8 cellular contexts compared by ENCODE assay signal in genomic region chr1:20485527-20486456, GRCh38. TPM values are rescaled to one million over a fixed set of nuclear protein-coding genes. Genes with fewer than 3 reads are reported as not detected.
DNase-seq lines count a peak whose midpoint lies in the region; ATAC-seq, FAIRE-seq and TF ChIP-seq lines count a peak whose summit lies in the region.

TSS of gene CAMK2N1 (minus strand) at chr1:20486210. CDS start at chr1:20485379, 831 bp downstream.

- peak; percentile 76 for DNase-seq in HEK293T (ENCODE audit: extremely low spot score)
- DNase-seq in T-helper 2 cell treated with Interferon-gamma antibody and Interleukin-4, amounts not matched to agents 5 μg/mL and 100 μg/mL, for 36 hours (ENCODE audit: low spot score) = peak; percentile 30
- peak; percentile 66 to 91 (median 86) for DNase-seq in K562 (ENCODE audit: extremely low read depth in 1 of 4, low spot score in 3 of 4)
- peak in 48 of 51 donors; percentile 43 to 91 (median 78) for DNase-seq in hypothalamus (lab: John Stamatoyannopoulos, UW)
- peak; percentile 76 to 83 for DNase-seq in psoas muscle
- DNase-seq in GM19240 (ENCODE audit: insufficient read length, low spot score) = no peak

- no TSS peak for BruUV-seq in K562 (replicated peaks; lab: Mats Ljungman, UMichigan)

- no peak for TF ChIP-seq EP300 in K562 (IDR thresholded peaks at IDR 0.05; ENCODE audit: low read length)

- H3K4me1 ChIP-seq in ACC112 (ENCODE audit: control insufficient read depth, insufficient read depth, low read length, unreplicated experiment) = peaks cover 20% of the 10 kb centered on the region
- peaks cover 0 to 35% of the 10 kb centered on the region in 2 experiments; a peak in 3 of 5 replicates for H3K4me1 ChIP-seq in K562 (replicated peaks in 1 of 2; ENCODE audit: control insufficient read depth in 2 of 2, insufficient read depth in 2 of 2, low read length in 2 of 2)
- peaks cover 11% of the 10 kb centered on the region for H3K4me1 ChIP-seq in psoas muscle

- in situ Hi-C loops in K562 (cut with MboI) = no loop called here

- H3K9me3 ChIP-seq in K562 (replicated peaks; ENCODE audit: control insufficient read depth, insufficient read depth, low read depth, low read length) (no peaks in the 10 kb centered on the region; the same call in 1 of the 2 replicates), psoas muscle (no peaks in the 10 kb centered on the region)

- H3K36me3 Mint-ChIP-seq in T-helper 2 cell treated with Interferon-gamma antibody and Interleukin-4, amounts not matched to agents 5 μg/mL and 100 μg/mL, for 36 hours (ENCODE audit: low read depth) = no peaks in the 10 kb centered on the region

- no peaks in the 10 kb centered on the region for H3K9me1 ChIP-seq in K562 (ENCODE audit: control insufficient read depth, insufficient read depth, low read length)

- peak within 1 kb of the TSS; percentile 97 for H2AFZ ChIP-seq in ACC112 (ENCODE audit: low read length, unreplicated experiment)
- peak within 1 kb of the TSS; percentile 87 for H2AFZ ChIP-seq in K562 (ENCODE audit: low read depth, low read length)

- H4K20me1 ChIP-seq in K562 (replicated peaks; ENCODE audit: control insufficient read depth, insufficient read depth, low read length) = peaks cover 6% of the 10 kb centered on the region

- H3K27me3 ChIP-seq in ACC112 (ENCODE audit: insufficient read depth, low read length) (no peaks in the 10 kb centered on the region), K562 (ENCODE audit: control insufficient read depth in 2 of 2, insufficient read depth in 2 of 2, low read length in 2 of 2) (peaks cover 28 to 67% of the 10 kb centered on the region in 2 experiments), psoas muscle (ENCODE audit: insufficient read depth in 3 of 3, low read length in 2 of 3) (peaks cover 0 to 63% (median 20%) of the 10 kb centered on the region in 3 donors)

- ATAC-seq in K562 (peak; percentile 87), psoas muscle (peak; percentile 41 to 77 (median 64)), HG02798 (IDR thresholded peaks at IDR 0.05; ENCODE audit: poor library complexity, unreplicated experiment) (no peak)

- H3K27ac ChIP-seq in ACC112 (ENCODE audit: low read depth, low read length) (peak within 1 kb of the TSS; percentile 72), K562 (ENCODE audit: extremely low read depth, low read depth, low read length) (peak within 1 kb of the TSS; percentile 51; the same call in 1 of the 3 replicates), psoas muscle (peak within 1 kb of the TSS; percentile 3)

- no peak for TF ChIP-seq CTCF in K562 (IDR thresholded peaks at IDR 0.05 in 2 of 3, conservative IDR thresholded peaks at IDR 0.05 in 1 of 3; ENCODE audit: insufficient read depth in 2 of 3, low read depth in 1 of 3, low read length in 3 of 3)
- TF ChIP-seq CTCF in psoas muscle (IDR thresholded peaks at IDR 0.05) = no peak

- H3K4me3 ChIP-seq in ACC112 (ENCODE audit: low read depth, low read length) (peak within 1 kb of the TSS; percentile 88), K562 (peak within 1 kb of the TSS; percentile 49), psoas muscle (peak within 1 kb of the TSS; percentile 68)

- peak; percentile 63 for FAIRE-seq in K562 (lab: Jason Lieb, UNC)

- H3K4me3 Mint-ChIP-seq in T-helper 2 cell treated with Interferon-gamma antibody and Interleukin-4, amounts not matched to agents 5 μg/mL and 100 μg/mL, for 36 hours = peak within 1 kb of the TSS; percentile 89

- under 1% methylated on average over 29 of the region's 104 CpGs for WGBS in K562 (ENCODE audit: insufficient coverage, low coverage, missing lambda C conversion rate)
- WGBS in psoas muscle, 3 donors = 0 to 1% (median 1%) methylated on average over 52 to 103 of the region's 104 CpGs

- H3K36me3 ChIP-seq in ACC112 (ENCODE audit: insufficient read depth, low read length) (no peaks in the 10 kb centered on the region), K562 (ENCODE audit: control insufficient read depth, insufficient read depth, low read length) (no peaks in the 10 kb centered on the region), psoas muscle (ENCODE audit: insufficient read depth in 1 of 2, low read depth in 1 of 2) (no peaks in the 10 kb centered on the region)

- TF ChIP-seq RAD21 in K562 (CRISPR knock-in tag; conservative IDR thresholded peaks at IDR 0.05 in 1 of 2, IDR thresholded peaks at IDR 0.05 in 1 of 2) = no peak

- peaks cover 39% of the 10 kb centered on the region for H3K79me2 ChIP-seq in ACC112 (ENCODE audit: control insufficient read depth, insufficient read depth, low read length, unreplicated experiment)
- H3K79me2 ChIP-seq in K562 (ENCODE audit: control insufficient read depth, insufficient read depth, low read length) = no peaks in the 10 kb centered on the region

- CTCF ChIA-PET in HEK293T (lab: Yijun Ruan, JAX) (interaction anchor here (0.6 to 0.8 kb wide), 2 partner anchors 20 to 130 kb away, joined by 3 read pairs; no protein-coding TSS in a partner anchor), K562 (lab: Yijun Ruan, JAX; ENCODE audit: low intra/inter-chr PET ratio) (no interaction called here)

- no peaks in the 10 kb centered on the region for H3K9me3 Mint-ChIP-seq in T-helper 2 cell treated with Interferon-gamma antibody and Interleukin-4, amounts not matched to agents 5 μg/mL and 100 μg/mL, for 36 hours

- POLR2A ChIA-PET in HEK293T (lab: Yijun Ruan, JAX) = interaction anchor here (0.9 to 2.6 kb wide), 6 partner anchors 18 to 47 kb away, joined by 3 to 12 read pairs (median 4); partner anchors contain the start of gene MUL1
- POLR2A ChIA-PET in K562 (lab: Yijun Ruan, JAX) = no interaction called here

- peak within 1 kb of the TSS; percentile 63 to 88 for H3K9ac ChIP-seq in K562 (ENCODE audit: insufficient read depth in 1 of 2, low read depth in 2 of 2, low read length in 2 of 2)

- peaks cover 6% of the 10 kb centered on the region for H3K4me1 Mint-ChIP-seq in T-helper 2 cell treated with Interferon-gamma antibody and Interleukin-4, amounts not matched to agents 5 μg/mL and 100 μg/mL, for 36 hours (ENCODE audit: low read depth)

- H3K27ac Mint-ChIP-seq in T-helper 2 cell treated with Interferon-gamma antibody and Interleukin-4, amounts not matched to agents 5 μg/mL and 100 μg/mL, for 36 hours = peak within 1 kb of the TSS; percentile 36

- TF ChIP-seq POLR2A in K562 (conservative IDR thresholded peaks at IDR 0.05) = no peak

- H3K27me3 Mint-ChIP-seq in T-helper 2 cell treated with Interferon-gamma antibody and Interleukin-4, amounts not matched to agents 5 μg/mL and 100 μg/mL, for 36 hours (ENCODE audit: low read depth) = peaks cover 76% of the 10 kb centered on the region

- peak within 1 kb of the TSS; percentile 87 for H3K4me2 ChIP-seq in K562 (ENCODE audit: insufficient read depth, low read length)

- intact Hi-C loops in K562 (cut with micrococcal nuclease) = no loop called here
- intact Hi-C loops in psoas muscle (cut with DNase I) = loop anchor here in 1 of 2 donors (10.0 kb wide), 1 partner anchor 111 kb away; no protein-coding TSS in a partner anchor

TF ChIP-seq in HEK293T, 16 proteins besides CTCF, POLR2A, EP300 and RAD21 (continues in another document):
- TF ChIP-seq SP1 (IDR thresholded peaks at IDR 0.05) (no peak), ELF4 (IDR thresholded peaks at IDR 0.05) (no peak), BHLHE40 (IDR thresholded peaks at IDR 0.05; ENCODE audit: borderline replicate concordance) (no peak), SUZ12 (IDR thresholded peaks at IDR 0.05) (no peak), ARNT (IDR thresholded peaks at IDR 0.05) (no peak), FOXM1 (IDR thresholded peaks at IDR 0.05; ENCODE audit: borderline replicate concordance) (no peak), NFRKB (IDR thresholded peaks at IDR 0.05) (no peak)

TF ChIP-seq in K562, 482 proteins besides CTCF, POLR2A, EP300 and RAD21 (continues in another document):
- TF ChIP-seq HINFP (tag; conservative IDR thresholded peaks at IDR 0.05; ENCODE audit: low read depth) (peak; percentile 76), PCBP1 (IDR thresholded peaks at IDR 0.05; ENCODE audit: low read depth, low read length, poor library complexity, severe bottlenecking) (peak; percentile 31), EGR1 (conservative IDR thresholded peaks at IDR 0.05) (no peak)

RNA-seq across cellular contexts. Expression of gene CAMK2N1, which starts in this region (rescaled TPM):
- 1.1 and 1.2 TPM in 2 replicates for total RNA-seq in K562 (2011; cell fraction: chromatin; rRNA removed; ENCODE audit: low replicate concordance)
- total RNA-seq in K562 (2011; cell fraction: nucleolus; rRNA removed) = 0.17 and 1.2 TPM in 2 replicates
- total RNA-seq in K562 (2011; cell fraction: nucleoplasm; rRNA removed) = 0.81 and 2.7 TPM in 2 replicates
- 0.09 and 0.24 TPM in 2 replicates for total RNA-seq in K562 (2014; rRNA removed)
- total RNA-seq in K562 (2014; rRNA removed; fragmentation: Illumina TruSeq; extraction: Trizol) = 0.15 and 0.22 TPM in 2 replicates
- 0.15 and 0.25 TPM in 2 replicates for total RNA-seq in K562 (2015; rRNA removed; fragmentation: Illumina TruSeq; extraction: Trizol)
- total RNA-seq in K562 (2021) = 1.4 and 2.1 TPM in 2 replicates
- polyA plus RNA-seq in K562 (2011; rRNA removed) = 0.27 and 0.47 TPM in 2 replicates
- 0.27 and 0.28 TPM in 2 replicates for polyA plus RNA-seq in K562 (2011; cell fraction: cytosol; rRNA removed)
- 0.32 and 0.84 TPM in 2 replicates for polyA plus RNA-seq in K562 (2011; cell fraction: nucleus; rRNA removed)
- 1.7 and 2.2 TPM in 2 replicates for polyA plus RNA-seq in K562 (2012)
- polyA plus RNA-seq in K562 (2014; fragmentation: Illumina TruSeq; extraction: Trizol) = 0.74 and 1.1 TPM in 2 replicates
- polyA plus RNA-seq in K562 (2014; fragmentation: Nextera tagmentation; extraction: Ambion mirVana) = under 1 TPM; 0.20 to 0.34 TPM
- polyA plus RNA-seq in K562 (2014; rRNA removed) = 0.45 and 0.52 TPM in 2 replicates
- 0.24 and 0.32 TPM in 2 replicates for polyA minus RNA-seq in K562 (2011; rRNA and poly(A)+ RNA removed)
- 0.38 and 0.55 TPM in 2 replicates for polyA minus RNA-seq in K562 (2011; cell fraction: cytosol; rRNA and poly(A)+ RNA removed)
- 0.11 and 0.27 TPM in 2 replicates for polyA minus RNA-seq in K562 (2011; cell fraction: nucleus; rRNA and poly(A)+ RNA removed)
- 1 to 10 TPM; 3.6 to 6.5 (median 4.9) TPM for total RNA-seq in psoas muscle
- polyA plus RNA-seq in psoas muscle = 1 to 10 TPM; 2.2 to 7.9 (median 2.4) TPM

Comparison
In these comparisons a context has a peak if more than half of its experiments do, and no peak if none do; other contexts are left out.
1. H3K27ac ChIP-seq: peak in every context shown above with its lines; median percentile 72 in ACC112; 51 in K562; 3 in psoas muscle.